ENCODE assay signal across 9 cellular contexts in the genomic region with DNA sequence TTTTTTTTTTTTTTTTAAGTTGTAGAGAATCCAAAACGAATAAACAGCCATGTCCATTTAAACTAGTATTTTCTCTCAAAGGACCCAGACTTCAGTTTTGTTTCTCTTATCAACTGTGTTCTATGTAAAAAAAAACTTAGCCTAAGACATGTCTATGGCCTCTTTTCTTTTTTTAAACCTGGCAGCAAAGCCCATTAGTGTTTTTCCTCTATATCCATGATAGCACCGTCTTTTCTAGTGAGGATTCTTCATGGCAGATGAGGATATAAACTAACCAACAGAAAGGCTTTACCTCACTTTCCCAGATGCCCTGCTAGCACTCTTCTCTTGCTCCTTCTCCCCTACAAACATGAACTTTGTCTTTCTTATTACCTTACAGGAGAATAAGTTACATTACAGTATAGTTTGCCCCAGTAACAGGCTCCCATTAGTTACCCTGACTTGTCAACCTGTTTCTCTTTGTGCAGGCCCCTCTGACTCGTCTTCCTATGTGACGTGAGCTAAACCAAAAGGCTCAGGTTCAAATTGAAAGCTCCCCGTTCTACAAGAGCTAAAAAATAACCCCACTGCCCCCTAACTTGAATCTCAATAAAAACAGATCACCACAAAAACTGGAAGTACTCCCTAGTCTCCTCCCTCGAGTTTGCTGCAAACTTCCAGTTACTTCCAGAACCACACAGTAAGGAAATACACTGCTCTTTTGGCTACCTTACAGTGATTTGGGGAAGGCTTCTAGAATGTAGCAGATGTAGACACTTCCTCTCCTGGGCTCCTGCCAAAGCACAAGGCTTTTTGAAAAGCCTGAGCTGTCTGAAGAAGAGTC. TPM values are rescaled to one million over a fixed set of nuclear protein-coding genes. Genes with fewer than 3 reads are reported as not detected.
A peak's percentile ranks its signal among the peaks of the same experiment; 100 is the strongest.
DNase-seq lines count a peak whose midpoint lies in the region; ATAC-seq and TF ChIP-seq lines count a peak whose summit lies in the region.
"Had no signal": no experiment of that assay in that cellular context is flagged by ENCODE, and none has a peak within 500 bp of the region (broad histone marks: within the 10 kb centered on the region; RNA-seq: fewer than 3 reads in every experiment).

No MANE protein-coding gene starts in this region.

- H3K27ac Mint-ChIP-seq in activated CD8-positive, alpha-beta memory T cell treated with anti-CD3 and anti-CD28 coated beads, Interleukin-2, amount 10 ng/mL, durations not matched to agents 7 days and 5 days, result peak overlapping the region; percentile 81
- peak overlapping the region; percentile 4 to 68 (median 38) for H3K27ac Mint-ChIP-seq in immature natural killer cell

- H3K27me3 ChIP-seq in stomach, result no peaks in the 10 kb centered on the region

- CTCF ChIA-PET in activated CD8-positive, alpha-beta memory T cell treated with anti-CD3 and anti-CD28 coated beads, Interleukin-2, amount 10 ng/mL, durations not matched to agents 7 days and 5 days (lab: Charles Lee), result interaction anchor here (4.1 kb wide), 1 partner anchor 19 kb away, joined by 22 read pairs; no protein-coding TSS in a partner anchor

- no peak for TF ChIP-seq CTCF in stomach (IDR thresholded peaks at IDR 0.05)

- peaks cover 20% of the 10 kb centered on the region for H3K4me1 Mint-ChIP-seq in activated CD8-positive, alpha-beta memory T cell treated with anti-CD3 and anti-CD28 coated beads, Interleukin-2, amount 10 ng/mL, durations not matched to agents 7 days and 5 days
- H3K4me1 Mint-ChIP-seq in immature natural killer cell, result peaks cover 5 to 9% of the 10 kb centered on the region in 2 donors

- no peaks in the 10 kb centered on the region for H3K9me3 ChIP-seq in stomach

- no peaks in the 10 kb centered on the region for H3K27me3 Mint-ChIP-seq in activated CD8-positive, alpha-beta memory T cell treated with anti-CD3 and anti-CD28 coated beads, Interleukin-2, amount 10 ng/mL, durations not matched to agents 7 days and 5 days
- peaks cover 0 to 1% (median 0%) of the 10 kb centered on the region in 3 donors for H3K27me3 Mint-ChIP-seq in immature natural killer cell (ENCODE audit: low read depth in 3 of 3)

- H3K9me3 Mint-ChIP-seq in activated CD8-positive, alpha-beta memory T cell treated with anti-CD3 and anti-CD28 coated beads, Interleukin-2, amount 10 ng/mL, durations not matched to agents 7 days and 5 days (ENCODE audit: low read depth), result no peaks in the 10 kb centered on the region
- H3K9me3 Mint-ChIP-seq in immature natural killer cell, result no peaks in the 10 kb centered on the region

- peak overlapping the region in 1 of 4 donors; percentile 4 for H3K4me3 ChIP-seq in stomach

- H3K36me3 ChIP-seq in stomach, result peaks cover 0 to 35% (median 28%) of the 10 kb centered on the region in 4 donors

- no peak for DNase-seq in activated CD8-positive, alpha-beta memory T cell treated with anti-CD3 and anti-CD28 coated beads, Interleukin-2, amount 10 ng/mL, durations not matched to agents 7 days and 5 days
- no peak for DNase-seq in activated CD8-positive, alpha-beta memory T cell treated with anti-CD3 and anti-CD28 coated beads for 24 hours
- peak in 34 of 56 donors; percentile 2 to 83 (median 22) for DNase-seq in amygdala (lab: John Stamatoyannopoulos, UW)
- no peak for DNase-seq in immature natural killer cell
- peak; percentile 40 for DNase-seq in stomach
- DNase-seq in MV-4-11 (lab: John Stamatoyannopoulos, UW), result no peak
- DNase-seq: DND-41 had no signal

- peaks cover 0 to 22% (median 13%) of the 10 kb centered on the region in 4 donors for H3K4me1 ChIP-seq in stomach

- peak overlapping the region; percentile 56 to 85 (median 76) for H3K27ac ChIP-seq in stomach

- intact Hi-C loops in stomach (cut with DNase I; ENCODE audit: low total_unique reads), result no loop called here

- H3K4me3 Mint-ChIP-seq in activated CD8-positive, alpha-beta memory T cell treated with anti-CD3 and anti-CD28 coated beads, Interleukin-2, amount 10 ng/mL, durations not matched to agents 7 days and 5 days, result peak overlapping the region; percentile 51
- no peak overlapping the region for H3K4me3 Mint-ChIP-seq in immature natural killer cell

- ATAC-seq in activated CD8-positive, alpha-beta memory T cell treated with anti-CD3 and anti-CD28 coated beads, Interleukin-2, amount 10 ng/mL, durations not matched to agents 7 days and 5 days, result peak; percentile 84
- ATAC-seq in GM18861 (IDR thresholded peaks at IDR 0.05; ENCODE audit: unreplicated experiment) (no peak), HG03280 (IDR thresholded peaks at IDR 0.05; ENCODE audit: unreplicated experiment) (no peak)

- no peak for TF ChIP-seq POLR2A in stomach (IDR thresholded peaks at IDR 0.05)

- H3K36me3 Mint-ChIP-seq in activated CD8-positive, alpha-beta memory T cell treated with anti-CD3 and anti-CD28 coated beads, Interleukin-2, amount 10 ng/mL, durations not matched to agents 7 days and 5 days, result peaks cover 24% of the 10 kb centered on the region
- H3K36me3 Mint-ChIP-seq in immature natural killer cell, result peaks cover 4 to 15% (median 9%) of the 10 kb centered on the region in 3 donors

- TF ChIP-seq EP300 in stomach (IDR thresholded peaks at IDR 0.05), result no peak

- 26 to 52% (median 36%) methylated on average over 6 of the region's 6 CpGs for WGBS in stomach, 5 donors

RNA-seq across cellular contexts. Expression of gene P4HA1, which starts 20.1 kb away (rescaled TPM):
- total RNA-seq in activated CD8-positive, alpha-beta memory T cell treated with anti-CD3 and anti-CD28 coated beads, Interleukin-2, amount 10 ng/mL, durations not matched to agents 7 days and 5 days, result 10 to 100 TPM; 29.8 to 30.5 TPM
- 10 to 100 TPM; 16.9 to 26.5 (median 21.1) TPM for polyA plus RNA-seq in immature natural killer cell
- 10 to 100 TPM; 11.7 to 68.3 (median 26.8) TPM for total RNA-seq in stomach
- polyA plus RNA-seq in stomach, result 10 to 100 TPM in 2 of 3 donors, 1 to 10 TPM in 1; 9.4 to 20.2 (median 10.1) TPM

RNA-seq across cellular contexts. Expression of gene NUDT13, which starts 33.7 kb away (rescaled TPM):
- total RNA-seq in activated CD8-positive, alpha-beta memory T cell treated with anti-CD3 and anti-CD28 coated beads, Interleukin-2, amount 10 ng/mL, durations not matched to agents 7 days and 5 days, result 1 to 10 TPM; 1.2 TPM
- polyA plus RNA-seq in immature natural killer cell, result 1 to 10 TPM in 1 of 3 donors, under 1 TPM in 1, not detected in 1; 0.77 to 1.2 TPM
- 10 to 100 TPM in 1 of 5 donors, 1 to 10 TPM in 2, under 1 TPM in 1, not detected in 1; 0.45 to 17.7 (median 1.6) TPM for total RNA-seq in stomach
- 1 to 10 TPM; 1.2 to 5.8 (median 2.2) TPM for polyA plus RNA-seq in stomach

Comparison
In these comparisons a context has a peak if more than half of its experiments do, and no peak if none do; other contexts are left out.
1. DNase-seq: peak in amygdala (34 of 56) and stomach (single experiment); none in activated CD8-positive, alpha-beta memory T cell treated with anti-CD3 and anti-CD28 coated beads, Interleukin-2, amount 10 ng/mL, durations not matched to agents 7 days and 5 days (single experiment), activated CD8-positive, alpha-beta memory T cell treated with anti-CD3 and anti-CD28 coated beads for 24 hours (single experiment), immature natural killer cell (0 of 3) and MV-4-11 (single experiment).